ENCODE assay signal across 1 cellular context in genomic region chr12:44550377-44550776, GRCh38.
TF ChIP-seq lines count a peak whose summit lies in the region.

No MANE protein-coding gene starts in this region.

TF ChIP-seq in HEK293, 187 proteins besides CTCF, POLR2A, EP300 and RAD21 (continued from another document):
- TF ChIP-seq ZBTB11 (tag by site-specific recombination; conservative IDR thresholded peaks at IDR 0.05; ENCODE audit: low read depth) (peak; percentile 70), ZNF214 (tag by site-specific recombination; IDR thresholded peaks at IDR 0.05; ENCODE audit: borderline replicate concordance) (no peak; the same call in 1 of the 2 replicates), ZNF530 (tag by site-specific recombination; IDR thresholded peaks at IDR 0.05; ENCODE audit: low read depth) (0 out of 2 replicates have a peak, but pooled peaks have one; percentile 26)
